13 cellular contexts compared by ENCODE assay signal in genomic region chr22:42142771-42143461, GRCh38. TPM values are rescaled to one million over a fixed set of nuclear protein-coding genes. Genes with fewer than 3 reads are reported as not detected.
DNase-seq lines count a peak whose midpoint lies in the region; ATAC-seq and TF ChIP-seq lines count a peak whose summit lies in the region.
"Had no signal": no experiment of that assay in that cellular context is flagged by ENCODE, and none has a peak within 500 bp of the region (broad histone marks: within the 10 kb centered on the region; RNA-seq: fewer than 3 reads in every experiment).

No MANE protein-coding gene starts in this region.

- H4K91ac ChIP-seq in neuronal stem cell (ENCODE audit: low read depth, low read length, poor library complexity): no peak overlapping the region

- H3K23ac ChIP-seq in neuronal stem cell (ENCODE audit: low read depth, low read length, poor library complexity): no peak overlapping the region

- H2BK120ac ChIP-seq in neuronal stem cell (ENCODE audit: low read depth, low read length): no peak overlapping the region

- in situ Hi-C loops in GM13977 (cut with MboI; ENCODE audit: low pct_unique_long_range_greater_than_20kb, low sequenced_read_pairs, unreplicated experiment): no loop called here

- H3K27me3 ChIP-seq in neuronal stem cell (ENCODE audit: control insufficient read depth in 3 of 3, insufficient read depth in 3 of 3, low read depth in 1 of 3, low read length in 3 of 3): no peaks in the 10 kb centered on the region

- H3K36me3 ChIP-seq in HEK293 (ENCODE audit: control insufficient read depth in 2 of 2, insufficient read depth in 1 of 2, low read length in 2 of 2) (peaks cover 0 to 20% of the 10 kb centered on the region in 2 experiments; a peak in 2 of 3 replicates), neuronal stem cell (replicated peaks in 1 of 2; ENCODE audit: control insufficient read depth in 2 of 2, insufficient read depth in 2 of 2, low read length in 2 of 2) (peaks cover 4 to 18% of the 10 kb centered on the region in 2 donors)

- WGBS in neuronal stem cell (ENCODE audit: extremely low coverage in 2 of 2, insufficient read length in 2 of 2, insufficient replicate concordance in 1 of 2), 2 donors: no CpG with 5 or more reads among the region's 54 CpGs

- no peak overlapping the region for H3K9ac ChIP-seq in neuronal stem cell (ENCODE audit: low read depth, low read length, poor library complexity)

- peak overlapping the region; percentile 41 for H2BK12ac ChIP-seq in neuronal stem cell (ENCODE audit: low read length)

- H4K8ac ChIP-seq in neuronal stem cell (ENCODE audit: low read depth, low read length): no peak overlapping the region

- TF ChIP-seq CTCF in HEK293 (tag by site-specific recombination; IDR thresholded peaks at IDR 0.05) (no peak), GM13977 (IDR thresholded peaks at IDR 0.05; ENCODE audit: extremely low read depth, insufficient read depth, missing control alignments) (no peak)

- H3K27ac ChIP-seq in HEK293 (ENCODE audit: extremely low read depth, low read depth, low read length) (no peak overlapping the region), neuronal stem cell (replicated peaks; ENCODE audit: low read length) (no peak overlapping the region)
- H3K27ac ChIP-seq: C4-2B had no signal

- H3K4me1 ChIP-seq in HEK293 (ENCODE audit: control insufficient read depth, insufficient read depth, low read length) (no peaks in the 10 kb centered on the region), neuronal stem cell (ENCODE audit: control insufficient read depth in 2 of 2, insufficient read depth in 1 of 2, low read depth in 1 of 2, low read length in 2 of 2) (no peaks in the 10 kb centered on the region)

- no peak overlapping the region for H3K4ac ChIP-seq in neuronal stem cell (ENCODE audit: low read length)

- no peak overlapping the region for H2AK5ac ChIP-seq in neuronal stem cell (ENCODE audit: low read depth, low read length)

- CTCF ChIA-PET in HEK293 (lab: Yijun Ruan, JAX): no interaction called here

- DNase-seq in left lobe of liver (ENCODE audit: low spot score): peak; percentile 99
- no peak for DNase-seq in neuronal stem cell (ENCODE audit: low spot score)
- no peak for DNase-seq in GM13977 (ENCODE audit: low spot score)
- no peak for DNase-seq in dedifferentiated amniotic fluid mesenchymal stem cell (ENCODE audit: extremely low spot score)
- DNase-seq in stimulated activated CD4-positive, alpha-beta T cell treated with anti-CD3 and anti-CD28 coated beads, Interleukin-2, amount 100 ng/mL, for 24 hours: no peak
- no peak for DNase-seq in HPDE6-E6E7 (ENCODE audit: extremely low spot score)
- DNase-seq: CD4-positive, alpha-beta memory T cell; DMS79; HCEC 1CT; IMR-90 had no signal

- H2BK15ac ChIP-seq in neuronal stem cell (ENCODE audit: low read length): no peak overlapping the region

- H3K9me3 ChIP-seq in HEK293 (ENCODE audit: control insufficient read depth, insufficient read depth, low read depth, low read length) (no peaks in the 10 kb centered on the region), neuronal stem cell (replicated peaks in 1 of 2; ENCODE audit: control insufficient read depth in 2 of 2, insufficient read depth in 1 of 2, low read depth in 1 of 2, low read length in 2 of 2) (peaks cover 2 to 4% of the 10 kb centered on the region in 2 donors)

- H3K4me2 ChIP-seq in neuronal stem cell (ENCODE audit: insufficient read depth, low read length, poor library complexity, severe bottlenecking): no peak overlapping the region

- peak overlapping the region; percentile 76 for H3K18ac ChIP-seq in neuronal stem cell (ENCODE audit: low read length)

- POLR2A ChIA-PET in HEK293 (lab: Yijun Ruan, JAX): interaction anchor here (0.6 kb wide), 1 partner anchor 55 kb away, joined by 5 read pairs; no protein-coding TSS in a partner anchor

- peak; percentile 71 for ATAC-seq in left lobe of liver
- ATAC-seq: GM12878 had no signal

- H3K14ac ChIP-seq in neuronal stem cell (ENCODE audit: low read length): peak overlapping the region; percentile 21

- H3K79me1 ChIP-seq in neuronal stem cell (ENCODE audit: low read depth, low read length): peaks cover 2% of the 10 kb centered on the region

- no peak overlapping the region for H2BK5ac ChIP-seq in neuronal stem cell (ENCODE audit: low read length)

- no peak overlapping the region for H2AFZ ChIP-seq in neuronal stem cell (ENCODE audit: low read length)

- H3K4me3 ChIP-seq in HEK293 (ENCODE audit: low read depth, low read length) (no peak overlapping the region), neuronal stem cell (ENCODE audit: low read length in 2 of 2) (no peak overlapping the region)
- H3K4me3 ChIP-seq: GM12878 had no signal

TF ChIP-seq in HEK293, 187 proteins besides CTCF, POLR2A, EP300 and RAD21:
- no peak for TF ChIP-seq ZNF776 (tag by site-specific recombination; IDR thresholded peaks at IDR 0.05; ENCODE audit: borderline replicate concordance)
- TF ChIP-seq KLF1 (tag by site-specific recombination; IDR thresholded peaks at IDR 0.05): peak; percentile 89
- no peak for TF ChIP-seq OVOL3 (tag by site-specific recombination; IDR thresholded peaks at IDR 0.05)
- no peak for TF ChIP-seq GLIS2 (tag by site-specific recombination; IDR thresholded peaks at IDR 0.05)
- TF ChIP-seq ZFHX2 (tag by site-specific recombination; conservative IDR thresholded peaks at IDR 0.05): peak; percentile 68
- peak; percentile 51; the same call in 1 of the 2 replicates for TF ChIP-seq EGR2 (tag by site-specific recombination; IDR thresholded peaks at IDR 0.05; ENCODE audit: low read depth)
- TF ChIP-seq SALL2 (tag by site-specific recombination; IDR thresholded peaks at IDR 0.05; ENCODE audit: borderline replicate concordance): no peak

RNA-seq across cellular contexts. Expression of gene CYP2D6, which starts 12.3 kb away (rescaled TPM):
- total RNA-seq in left lobe of liver: 358 TPM
- 0.29 TPM for polyA plus RNA-seq in neuronal stem cell (2013, experiment 1 of 2)
- 0.29 TPM for polyA plus RNA-seq in neuronal stem cell (2013, experiment 2 of 2)

RNA-seq across cellular contexts. Expression of gene NDUFA6, which starts 52.3 kb away (rescaled TPM):
- total RNA-seq in left lobe of liver: 51.0 TPM
- 144 TPM for polyA plus RNA-seq in neuronal stem cell (2013, experiment 1 of 2)
- polyA plus RNA-seq in neuronal stem cell (2013, experiment 2 of 2): 142 TPM
